Comparison of ENCODE assay signal across 20 cellular contexts in genomic region chr15:90828111-90828510, GRCh38. TPM values are rescaled to one million over a fixed set of nuclear protein-coding genes. Genes with fewer than 3 reads are reported as not detected.
DNase-seq lines count a peak whose midpoint lies in the region; ATAC-seq and TF ChIP-seq lines count a peak whose summit lies in the region.
"Had no signal": no experiment of that assay in that cellular context is flagged by ENCODE, and none has a peak within 500 bp of the region (broad histone marks: within the 10 kb centered on the region; RNA-seq: fewer than 3 reads in every experiment).

No MANE protein-coding gene starts in this region.

- H3K79me2 ChIP-seq in SK-N-SH (ENCODE audit: insufficient read depth): no peaks in the 10 kb centered on the region

- TF ChIP-seq CTCF in SK-N-SH (IDR thresholded peaks at IDR 0.05): no peak

- H3K27ac ChIP-seq in SK-N-SH (ENCODE audit: low read depth in 2 of 2, low read length in 1 of 2): no peak overlapping the region
- H3K27ac ChIP-seq: 22Rv1 had no signal

- no peaks in the 10 kb centered on the region for H3K9me3 Mint-ChIP-seq in activated naive CD4-positive, alpha-beta T cell treated with anti-CD3 and anti-CD28 coated beads for 36 hours
- H3K9me3 Mint-ChIP-seq in activated T-helper 2 cell treated with anti-CD3 and anti-CD28 coated beads, Interferon-gamma antibody, Interleukin-2, Interleukin-4, amounts not matched to agents 10 μg/mL and 5 μg/mL and 100 μg/mL, durations not matched to agents 14 hours and 24 hours and 36 hours: peaks cover 6% of the 10 kb centered on the region
- no peaks in the 10 kb centered on the region for H3K9me3 Mint-ChIP-seq in stimulated activated effector memory CD8-positive, alpha-beta T cell treated with anti-CD3 and anti-CD28 coated beads, Interleukin-12 subunit alpha, Interleukin-12 subunit beta, amount 100 ng/mL, for 72 hours
- H3K9me3 Mint-ChIP-seq: CD8-positive, alpha-beta T cell had no signal

- H3K27me3 Mint-ChIP-seq in activated naive CD4-positive, alpha-beta T cell treated with anti-CD3 and anti-CD28 coated beads for 36 hours (ENCODE audit: low read depth): no peaks in the 10 kb centered on the region
- no peaks in the 10 kb centered on the region for H3K27me3 Mint-ChIP-seq in activated T-helper 2 cell treated with anti-CD3 and anti-CD28 coated beads, Interferon-gamma antibody, Interleukin-2, Interleukin-4, amounts not matched to agents 10 μg/mL and 5 μg/mL and 100 μg/mL, durations not matched to agents 14 hours and 24 hours and 36 hours (ENCODE audit: low read depth)

- H3K4me3 Mint-ChIP-seq in activated naive CD4-positive, alpha-beta T cell treated with anti-CD3 and anti-CD28 coated beads for 36 hours: peak overlapping the region; percentile 58
- H3K4me3 Mint-ChIP-seq in activated T-helper 2 cell treated with anti-CD3 and anti-CD28 coated beads, Interferon-gamma antibody, Interleukin-2, Interleukin-4, amounts not matched to agents 10 μg/mL and 5 μg/mL and 100 μg/mL, durations not matched to agents 14 hours and 24 hours and 36 hours (ENCODE audit: low read depth): no peak overlapping the region
- H3K4me3 Mint-ChIP-seq in stimulated activated effector memory CD8-positive, alpha-beta T cell treated with anti-CD3 and anti-CD28 coated beads, Interleukin-12 subunit alpha, Interleukin-12 subunit beta, amount 100 ng/mL, for 72 hours: peak overlapping the region; percentile 54
- H3K4me3 Mint-ChIP-seq: B cell; CD8-positive, alpha-beta T cell had no signal

- peak overlapping the region; percentile 80 for H3K27ac Mint-ChIP-seq in activated naive CD4-positive, alpha-beta T cell treated with anti-CD3 and anti-CD28 coated beads for 36 hours
- peak overlapping the region; percentile 28 for H3K27ac Mint-ChIP-seq in activated T-helper 2 cell treated with anti-CD3 and anti-CD28 coated beads, Interferon-gamma antibody, Interleukin-2, Interleukin-4, amounts not matched to agents 10 μg/mL and 5 μg/mL and 100 μg/mL, durations not matched to agents 14 hours and 24 hours and 36 hours
- peak overlapping the region; percentile 72 for H3K27ac Mint-ChIP-seq in stimulated activated effector memory CD8-positive, alpha-beta T cell treated with anti-CD3 and anti-CD28 coated beads, Interleukin-12 subunit alpha, Interleukin-12 subunit beta, amount 100 ng/mL, for 72 hours
- H3K27ac Mint-ChIP-seq: B cell; CD8-positive, alpha-beta T cell had no signal

- no peak overlapping the region for H2AFZ ChIP-seq in SK-N-SH (ENCODE audit: low read depth)

- H3K36me3 Mint-ChIP-seq in activated naive CD4-positive, alpha-beta T cell treated with anti-CD3 and anti-CD28 coated beads for 36 hours (ENCODE audit: low read depth): peaks cover 19% of the 10 kb centered on the region
- H3K36me3 Mint-ChIP-seq in activated T-helper 2 cell treated with anti-CD3 and anti-CD28 coated beads, Interferon-gamma antibody, Interleukin-2, Interleukin-4, amounts not matched to agents 10 μg/mL and 5 μg/mL and 100 μg/mL, durations not matched to agents 14 hours and 24 hours and 36 hours (ENCODE audit: low read depth): peaks cover 12% of the 10 kb centered on the region
- peaks cover 32% of the 10 kb centered on the region for H3K36me3 Mint-ChIP-seq in stimulated activated effector memory CD8-positive, alpha-beta T cell treated with anti-CD3 and anti-CD28 coated beads, Interleukin-12 subunit alpha, Interleukin-12 subunit beta, amount 100 ng/mL, for 72 hours
- H3K36me3 Mint-ChIP-seq: CD8-positive, alpha-beta T cell had no signal

- CTCF ChIA-PET in SK-N-SH (lab: Yijun Ruan, JAX) (interaction anchor here (1.1 kb wide), 1 partner anchor 74 kb away, joined by 3 read pairs; no protein-coding TSS in a partner anchor), HEK293T (lab: Yijun Ruan, JAX) (no interaction called here)
- CTCF ChIA-PET in activated naive CD4-positive, alpha-beta T cell treated with anti-CD3 and anti-CD28 coated beads for 36 hours (lab: Charles Lee): interaction anchor here (3.1 kb wide), 1 partner anchor 57 kb away, joined by 16 read pairs; the partner anchor contains the start of gene FES

- H4K20me1 ChIP-seq in SK-N-SH (ENCODE audit: insufficient read depth): no peaks in the 10 kb centered on the region

- ATAC-seq in SK-N-SH treated with all-trans-retinoic acid at 6 μM for 48 hours (no peak), HG03439 (IDR thresholded peaks at IDR 0.05; ENCODE audit: unreplicated experiment) (no peak)
- no peak for ATAC-seq in stimulated activated effector memory CD8-positive, alpha-beta T cell treated with anti-CD3 and anti-CD28 coated beads, Interleukin-12 subunit alpha, Interleukin-12 subunit beta, amount 100 ng/mL, for 72 hours
- ATAC-seq: CD8-positive, alpha-beta T cell had no signal

- H3K27me3 ChIP-seq in SK-N-SH (ENCODE audit: insufficient read depth): no peaks in the 10 kb centered on the region

- intact Hi-C loops in activated naive CD4-positive, alpha-beta T cell treated with anti-CD3 and anti-CD28 coated beads for 36 hours (cut with micrococcal nuclease): no loop called here
- intact Hi-C loops in activated T-helper 2 cell treated with anti-CD3 and anti-CD28 coated beads, Interferon-gamma antibody, Interleukin-2, Interleukin-4, amounts not matched to agents 10 μg/mL and 5 μg/mL and 100 μg/mL, durations not matched to agents 14 hours and 24 hours and 36 hours (cut with micrococcal nuclease): no loop called here

- H3K9ac ChIP-seq in SK-N-SH: no peak overlapping the region

- POLR2A ChIA-PET in SK-N-SH (lab: Yijun Ruan, JAX) (no interaction called here), HEK293T (lab: Yijun Ruan, JAX) (interaction anchor here (0.7 kb wide), 2 partner anchors 10 to 103 kb away, joined by 3 read pairs; no protein-coding TSS in a partner anchor)

- H3K4me2 ChIP-seq in SK-N-SH: no peak overlapping the region

- H3K36me3 ChIP-seq in SK-N-SH (replicated peaks in 1 of 2; ENCODE audit: control insufficient read depth in 1 of 2, insufficient read depth in 2 of 2, low read length in 1 of 2): no peaks in the 10 kb centered on the region

- DNase-seq in SK-N-SH (peak; percentile 2), HEK293T (ENCODE audit: extremely low spot score) (no peak)
- no peak for DNase-seq in activated naive CD4-positive, alpha-beta T cell treated with anti-CD3 and anti-CD28 coated beads for 36 hours
- DNase-seq in activated naive CD4-positive, alpha-beta T cell treated with anti-CD3 and anti-CD28 coated beads, Interleukin-2, amount 50 U/mL, for 16 hours: no peak
- DNase-seq in activated T-helper 2 cell treated with anti-CD3 and anti-CD28 coated beads, Interferon-gamma antibody, Interleukin-2, Interleukin-4, amounts not matched to agents 10 μg/mL and 5 μg/mL and 100 μg/mL, durations not matched to agents 14 hours and 24 hours and 36 hours (ENCODE audit: low spot score): no peak
- DNase-seq in stimulated activated effector memory CD8-positive, alpha-beta T cell treated with anti-CD3 and anti-CD28 coated beads, Interleukin-12 subunit alpha, Interleukin-12 subunit beta, amount 100 ng/mL, for 72 hours (ENCODE audit: low spot score in 2 of 2): no peak
- DNase-seq: CD8-positive, alpha-beta T cell; DMS79; HCEC 1CT; NCI-H1417 treated with DMSO at 0.1 percent for 48 hours; NCI-H2029; NCI-H2171; NCI-H748 treated with DMSO at 0.1 percent for 48 hours; OCI-M1; RPMI8226; SIG-M5 had no signal

- H3K4me1 ChIP-seq in SK-N-SH (ENCODE audit: control insufficient read depth in 1 of 2, insufficient read depth in 2 of 2, low read depth in 1 of 2, low read length in 1 of 2): no peaks in the 10 kb centered on the region

- H3K4me3 ChIP-seq in SK-N-SH (ENCODE audit: low read depth in 2 of 2, low read length in 1 of 2): no peak overlapping the region

- TF ChIP-seq RAD21 in SK-N-SH (IDR thresholded peaks at IDR 0.05; ENCODE audit: low read length): no peak

- H3F3A ChIP-seq in SK-N-SH (replicated peaks; ENCODE audit: insufficient read depth): no peaks in the 10 kb centered on the region

- TF ChIP-seq EP300 in SK-N-SH (IDR thresholded peaks at IDR 0.05; ENCODE audit: borderline replicate concordance in 1 of 2, low read depth in 1 of 2, low read length in 1 of 2): no peak

- 79% methylated on average over 7 of the region's 12 CpGs for WGBS in SK-N-SH (ENCODE audit: low lambda C conversion rate)

- no peaks in the 10 kb centered on the region for H3K9me3 ChIP-seq in SK-N-SH

- no peaks in the 10 kb centered on the region for H3K9me2 ChIP-seq in SK-N-SH

- peaks cover 39% of the 10 kb centered on the region for H3K4me1 Mint-ChIP-seq in activated naive CD4-positive, alpha-beta T cell treated with anti-CD3 and anti-CD28 coated beads for 36 hours (ENCODE audit: low read depth)
- H3K4me1 Mint-ChIP-seq in activated T-helper 2 cell treated with anti-CD3 and anti-CD28 coated beads, Interferon-gamma antibody, Interleukin-2, Interleukin-4, amounts not matched to agents 10 μg/mL and 5 μg/mL and 100 μg/mL, durations not matched to agents 14 hours and 24 hours and 36 hours (ENCODE audit: low read depth): peaks cover 36% of the 10 kb centered on the region
- H3K4me1 Mint-ChIP-seq in stimulated activated effector memory CD8-positive, alpha-beta T cell treated with anti-CD3 and anti-CD28 coated beads, Interleukin-12 subunit alpha, Interleukin-12 subunit beta, amount 100 ng/mL, for 72 hours: peaks cover 32% of the 10 kb centered on the region

TF ChIP-seq in SK-N-SH, 30 proteins besides CTCF, POLR2A, EP300 and RAD21 (continues in another document):
- TF ChIP-seq POLR2AphosphoS5 (IDR thresholded peaks at IDR 0.05; ENCODE audit: low read depth, low read length) (no peak), TAF1 (IDR thresholded peaks at IDR 0.05; ENCODE audit: borderline replicate concordance, low read depth, low read length) (no peak)

TF ChIP-seq in SK-N-SH treated with all-trans-retinoic acid at 6 μM for 48 hours, 23 proteins besides CTCF, POLR2A, EP300 and RAD21 (continues in another document):
- TF ChIP-seq BACH2 (CRISPR knock-in tag; IDR thresholded peaks at IDR 0.05; ENCODE audit: borderline replicate concordance): no peak

TF ChIP-seq in HEK293T, 16 proteins besides CTCF, POLR2A, EP300 and RAD21 (continues in another document):
- TF ChIP-seq NFRKB (IDR thresholded peaks at IDR 0.05): no peak
- no peak for TF ChIP-seq FOXA1 (IDR thresholded peaks at IDR 0.05)

RNA-seq across cellular contexts. Expression of gene FURIN, which starts 40.3 kb away (rescaled TPM):
- 33.5 and 40.8 TPM in 2 replicates for polyA plus RNA-seq in SK-N-SH (2012; rRNA removed)
- polyA plus RNA-seq in SK-N-SH (2012; cell fraction: cytosol; rRNA removed): 15.4 and 29.8 TPM in 2 replicates
- polyA plus RNA-seq in SK-N-SH (2012; cell fraction: nucleus; rRNA removed): 25.5 and 28.9 TPM in 2 replicates
- total RNA-seq in activated naive CD4-positive, alpha-beta T cell treated with anti-CD3 and anti-CD28 coated beads for 36 hours: 100 to 1,000 TPM; 443 to 448 TPM
- total RNA-seq in activated T-helper 2 cell treated with anti-CD3 and anti-CD28 coated beads, Interferon-gamma antibody, Interleukin-2, Interleukin-4, amounts not matched to agents 10 μg/mL and 5 μg/mL and 100 μg/mL, durations not matched to agents 14 hours and 24 hours and 36 hours: 564 and 570 TPM in 2 replicates

RNA-seq across cellular contexts. Expression of gene FES, which starts 56.2 kb away (rescaled TPM):
- polyA plus RNA-seq in SK-N-SH (2012; rRNA removed): 0.03 and 0.13 TPM in 2 replicates
- 0.03 and 0.04 TPM in 2 replicates for polyA plus RNA-seq in SK-N-SH (2012; cell fraction: cytosol; rRNA removed)
- 0.23 and 0.48 TPM in 2 replicates for polyA plus RNA-seq in SK-N-SH (2012; cell fraction: nucleus; rRNA removed)
- total RNA-seq in activated naive CD4-positive, alpha-beta T cell treated with anti-CD3 and anti-CD28 coated beads for 36 hours: 10 to 100 TPM; 22.6 to 24.2 TPM
- 51.9 and 55.8 TPM in 2 replicates for total RNA-seq in activated T-helper 2 cell treated with anti-CD3 and anti-CD28 coated beads, Interferon-gamma antibody, Interleukin-2, Interleukin-4, amounts not matched to agents 10 μg/mL and 5 μg/mL and 100 μg/mL, durations not matched to agents 14 hours and 24 hours and 36 hours

Comparison
In these comparisons a context has a peak if more than half of its experiments do, and no peak if none do; other contexts are left out.
1. H3K27ac Mint-ChIP-seq: peak in every context shown above with its lines; median percentile 80 in activated naive CD4-positive, alpha-beta T cell treated with anti-CD3 and anti-CD28 coated beads for 36 hours; 72 in stimulated activated effector memory CD8-positive, alpha-beta T cell treated with anti-CD3 and anti-CD28 coated beads, Interleukin-12 subunit alpha, Interleukin-12 subunit beta, amount 100 ng/mL, for 72 hours; 28 in activated T-helper 2 cell treated with anti-CD3 and anti-CD28 coated beads, Interferon-gamma antibody, Interleukin-2, Interleukin-4, amounts not matched to agents 10 μg/mL and 5 μg/mL and 100 μg/mL, durations not matched to agents 14 hours and 24 hours and 36 hours.